Comparison of ENCODE assay signal across 8 cellular contexts in the genomic region with DNA sequence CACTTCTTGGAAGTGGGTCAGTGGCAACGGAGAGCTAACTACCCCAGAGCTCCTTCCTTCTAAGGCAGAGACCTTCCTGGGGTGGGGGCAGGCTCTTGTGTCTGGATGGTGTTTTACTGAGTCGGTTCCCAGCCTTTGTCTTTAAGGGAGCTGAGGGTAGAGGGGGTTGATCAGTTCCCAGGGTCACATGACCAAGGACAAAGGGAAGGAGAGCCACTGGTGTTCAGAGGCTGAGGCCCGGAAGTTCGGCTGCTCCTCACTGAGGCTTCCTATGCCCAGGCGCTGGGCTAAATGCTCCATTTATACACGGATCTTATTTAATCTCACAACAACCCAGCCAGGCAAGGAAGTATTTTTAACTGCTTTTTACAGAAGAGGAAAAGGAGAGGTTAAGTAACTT. TPM values are rescaled to one million over a fixed set of nuclear protein-coding genes. Genes with fewer than 3 reads are reported as not detected.
DNase-seq lines count a peak whose midpoint lies in the region; ATAC-seq, FAIRE-seq and TF ChIP-seq lines count a peak whose summit lies in the region.

No MANE protein-coding gene starts in this region.

- H3K4me3 Mint-ChIP-seq in activated naive CD8-positive, alpha-beta T cell treated with anti-CD3 and anti-CD28 coated beads for 36 hours, result peak overlapping the region; percentile 57
- peak overlapping the region; percentile 73 for H3K4me3 Mint-ChIP-seq in progenitor cell of endocrine pancreas (ENCODE audit: low read depth)

- peaks cover 32% of the 10 kb centered on the region for H3K27me3 Mint-ChIP-seq in activated naive CD8-positive, alpha-beta T cell treated with anti-CD3 and anti-CD28 coated beads for 36 hours
- peaks cover 24% of the 10 kb centered on the region for H3K27me3 Mint-ChIP-seq in progenitor cell of endocrine pancreas

- no peak for FAIRE-seq in urothelium cell line (lab: Jason Lieb, UNC)

- H3K9me3 Mint-ChIP-seq in activated naive CD8-positive, alpha-beta T cell treated with anti-CD3 and anti-CD28 coated beads for 36 hours, result no peaks in the 10 kb centered on the region
- no peaks in the 10 kb centered on the region for H3K9me3 Mint-ChIP-seq in progenitor cell of endocrine pancreas (ENCODE audit: low read depth)

- DNase-seq in ELF-1 (ENCODE audit: low read depth, low spot score), result peak; percentile 91
- DNase-seq in activated naive CD8-positive, alpha-beta T cell treated with anti-CD3 and anti-CD28 coated beads for 36 hours, result no peak
- DNase-seq in hepatic stellate cell (ENCODE audit: low spot score), result peak; percentile 90
- no peak for DNase-seq in progenitor cell of endocrine pancreas (ENCODE audit: low spot score, unreplicated experiment)
- no peak for DNase-seq in urothelium cell line (ENCODE audit: low spot score)
- no peak for DNase-seq in middle frontal gyrus (ENCODE audit: extremely low spot score, low spot score)
- no peak for DNase-seq in kidney glomerular epithelial cell (lab: John Stamatoyannopoulos, UW)

- H3K36me3 Mint-ChIP-seq in activated naive CD8-positive, alpha-beta T cell treated with anti-CD3 and anti-CD28 coated beads for 36 hours, result no peaks in the 10 kb centered on the region
- H3K36me3 Mint-ChIP-seq in progenitor cell of endocrine pancreas (ENCODE audit: insufficient read depth), result peaks cover 10% of the 10 kb centered on the region

- no peak overlapping the region for H3K27ac Mint-ChIP-seq in activated naive CD8-positive, alpha-beta T cell treated with anti-CD3 and anti-CD28 coated beads for 36 hours
- H3K27ac Mint-ChIP-seq in progenitor cell of endocrine pancreas, result peak overlapping the region; percentile 89

- no peaks in the 10 kb centered on the region for H3K4me1 Mint-ChIP-seq in activated naive CD8-positive, alpha-beta T cell treated with anti-CD3 and anti-CD28 coated beads for 36 hours
- H3K4me1 Mint-ChIP-seq in progenitor cell of endocrine pancreas (ENCODE audit: low read depth), result peaks cover 28% of the 10 kb centered on the region

- no peak for ATAC-seq in HG02610 (IDR thresholded peaks at IDR 0.05; ENCODE audit: unreplicated experiment)

- TF ChIP-seq CTCF in progenitor cell of endocrine pancreas (IDR thresholded peaks at IDR 0.05; ENCODE audit: unreplicated experiment), result no peak

RNA-seq across cellular contexts. Expression of gene EPHB3, which starts 21.0 kb away (rescaled TPM):
- total RNA-seq in activated naive CD8-positive, alpha-beta T cell treated with anti-CD3 and anti-CD28 coated beads for 36 hours, result under 1 TPM; 0.04 to 0.16 TPM
- 11.7 and 13.4 TPM in 2 replicates for total RNA-seq in progenitor cell of endocrine pancreas

Comparison
In these comparisons a context has a peak if more than half of its experiments do, and no peak if none do; other contexts are left out.
1. DNase-seq: peak in ELF-1 (single experiment) and hepatic stellate cell (single experiment); none in activated naive CD8-positive, alpha-beta T cell treated with anti-CD3 and anti-CD28 coated beads for 36 hours (single experiment), progenitor cell of endocrine pancreas (single experiment), urothelium cell line (single experiment), middle frontal gyrus (single experiment) and kidney glomerular epithelial cell (single experiment).
2. RNA of gene EPHB3, which starts 21.0 kb away (total RNA-seq): 11.7 to 13.4 TPM in progenitor cell of endocrine pancreas; 0.04 to 0.16 TPM in activated naive CD8-positive, alpha-beta T cell treated with anti-CD3 and anti-CD28 coated beads for 36 hours; every median in the first group is over 10 times any median in the second.